ENCODE assay signal across 1 cellular context in genomic region chr1:40699787-40700186, GRCh38.
TF ChIP-seq lines count a peak whose summit lies in the region.

No MANE protein-coding gene starts in this region.

TF ChIP-seq in GM23338, 12 proteins besides CTCF, POLR2A, EP300 and RAD21 (continued from another document):
- TF ChIP-seq ZNF462 (CRISPR knock-in tag; IDR thresholded peaks at IDR 0.05) (no peak), EZH2 (IDR thresholded peaks at IDR 0.05; ENCODE audit: low read depth, unreplicated experiment) (no peak)
